Comparison of ENCODE assay signal across 39 cellular contexts in the genomic region with DNA sequence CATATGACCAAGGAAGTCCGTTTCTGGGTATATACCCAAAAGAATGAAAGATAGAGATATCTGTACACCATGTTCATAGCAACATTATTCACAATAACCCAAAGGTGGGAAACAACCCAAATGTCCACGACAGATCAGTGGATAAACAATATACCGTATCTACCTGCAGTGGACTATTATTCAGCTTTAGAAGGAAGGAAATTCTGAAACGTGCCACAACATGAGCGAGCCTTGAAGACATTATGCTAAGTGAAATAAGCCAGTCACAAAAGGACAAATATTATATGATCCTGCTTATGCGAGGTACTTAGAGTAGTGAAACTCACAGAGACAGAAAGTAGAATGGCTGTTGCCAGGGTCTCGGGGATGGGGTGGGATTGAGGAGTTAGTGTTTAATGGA.
"Had no signal": no experiment of that assay in that cellular context is flagged by ENCODE, and none has a peak within 500 bp of the region (broad histone marks: within the 10 kb centered on the region; RNA-seq: fewer than 3 reads in every experiment).

No MANE protein-coding gene starts in this region.

- H3K27ac Mint-ChIP-seq: activated B cell treated with CpG ODN at 0.5 μM for 24 hours; activated CD4-positive, alpha-beta memory T cell treated with anti-CD3 and anti-CD28 coated beads for 36 hours; activated CD4-positive, alpha-beta T cell treated with anti-CD3 and anti-CD28 coated beads, Interleukin-2, amount 10 ng/mL, durations not matched to agents 24 days and 14 days; activated CD8-positive, alpha-beta T cell treated with anti-CD3 and anti-CD28 coated beads for 36 hours; activated naive CD4-positive, alpha-beta T cell treated with anti-CD3 and anti-CD28 coated beads for 36 hours; activated naive CD4-positive, alpha-beta T cell treated with anti-CD3 and anti-CD28 coated beads, Interleukin-2, amount 50 U/mL, for 72 hours; activated naive CD8-positive, alpha-beta T cell treated with anti-CD3 and anti-CD28 coated beads for 36 hours; activated T-cell treated with anti-CD3 and anti-CD28 coated beads, Interleukin-2, amount 50 U/mL, for 72 hours; activated T-helper 1 cell treated with anti-CD3 and anti-CD28 coated beads, Interleukin-12 subunit alpha, Interleukin-12 subunit beta, Interleukin-2, Interleukin-4 antibody, amounts not matched to agents 30 ng/mL and 10 ng/mL and 1 ng/mL, durations not matched to agents 14 hours and 24 hours and 36 hours; activated T-helper 17 cell treated with anti-CD3 and anti-CD28 coated beads, Interleukin-2, amount 50 U/mL, for 72 hours; T-cell; T-helper 2 cell treated with Interferon-gamma antibody and Interleukin-4, amounts not matched to agents 5 μg/mL and 100 μg/mL, for 36 hours had no signal

- H3K27ac ChIP-seq: adrenal gland, body of pancreas, brain microvascular endothelial cell, breast epithelium, cardiac muscle cell, VCaP had no signal

- H3K9me3 ChIP-seq: adrenal gland, body of pancreas, breast epithelium had no signal

- H3K36me3 Mint-ChIP-seq: activated CD4-positive, alpha-beta memory T cell treated with anti-CD3 and anti-CD28 coated beads for 36 hours; activated naive CD4-positive, alpha-beta T cell treated with anti-CD3 and anti-CD28 coated beads, Interleukin-2, amount 50 U/mL, for 72 hours; activated naive CD8-positive, alpha-beta T cell treated with anti-CD3 and anti-CD28 coated beads for 36 hours; T-cell had no signal

- DNase-seq: activated B cell treated with CpG ODN at 0.5 μM for 24 hours; activated CD4-positive, alpha-beta memory T cell treated with anti-CD3 and anti-CD28 coated beads for 36 hours; activated CD4-positive, alpha-beta T cell treated with anti-CD3 and anti-CD28 coated beads for 4 hours; activated CD4-positive, alpha-beta T cell treated with anti-CD3 and anti-CD28 coated beads, Interleukin-2, amount 10 ng/mL, durations not matched to agents 24 days and 14 days; activated CD4-positive, alpha-beta T cell treated with anti-CD3 and anti-CD28 coated beads, Interleukin-2, amount 50 U/mL, for 1 hour; activated CD4-positive, alpha-beta T cell treated with anti-CD3 and anti-CD28 coated beads, Interleukin-2, amount 50 U/mL, for 4 hours; activated CD4-positive, CD25-positive, alpha-beta regulatory T cell treated with anti-CD3 and anti-CD28 coated beads, Interleukin-2, amount 50 U/mL, for 72 hours; activated CD8-positive, alpha-beta memory T cell treated with anti-CD3 and anti-CD28 coated beads, Interleukin-2, amount 50 U/mL, for 4 hours; activated CD8-positive, alpha-beta T cell treated with anti-CD3 and anti-CD28 coated beads for 36 hours; activated effector memory CD4-positive, alpha-beta T cell treated with anti-CD3 and anti-CD28 coated beads, Interleukin-2, amount 50 U/mL, for 16 hours; activated gamma-delta T cell treated with Interleukin-2 at 50 U/mL for 16 hours; activated naive CD4-positive, alpha-beta T cell; activated naive CD4-positive, alpha-beta T cell treated with anti-CD3 and anti-CD28 coated beads for 36 hours; activated naive CD4-positive, alpha-beta T cell treated with anti-CD3 and anti-CD28 coated beads, Interleukin-2, amount 50 U/mL, for 16 hours; activated naive CD8-positive, alpha-beta T cell treated with anti-CD3 and anti-CD28 coated beads for 36 hours; activated T-cell treated with anti-CD3 and anti-CD28 coated beads for 4 hours; activated T-cell treated with anti-CD3 and anti-CD28 coated beads, Interleukin-2, amount 50 U/mL, for 1 hour; activated T-cell treated with anti-CD3 and anti-CD28 coated beads, Interleukin-2, amount 50 U/mL, for 4 hours; activated T-cell treated with anti-CD3 and anti-CD28 coated beads, Interleukin-2, amount 50 U/mL, for 72 hours; adrenal gland; amniotic stem cell; aorta; body of pancreas; brain microvascular endothelial cell; caudate nucleus; cerebellar nuclear complex; T-cell; T-helper 2 cell; T-helper 9 cell had no signal

- H3K4me1 ChIP-seq: adrenal gland, body of pancreas, breast epithelium had no signal

- H3K4me3 ChIP-seq: adrenal gland, body of pancreas, breast epithelium, cardiac muscle cell had no signal

- H3K4me3 Mint-ChIP-seq: activated B cell treated with CpG ODN at 0.5 μM for 24 hours; activated CD4-positive, alpha-beta memory T cell treated with anti-CD3 and anti-CD28 coated beads for 36 hours; activated CD4-positive, alpha-beta T cell treated with anti-CD3 and anti-CD28 coated beads, Interleukin-2, amount 10 ng/mL, durations not matched to agents 24 days and 14 days; activated CD8-positive, alpha-beta T cell treated with anti-CD3 and anti-CD28 coated beads for 36 hours; activated naive CD4-positive, alpha-beta T cell treated with anti-CD3 and anti-CD28 coated beads for 36 hours; activated naive CD8-positive, alpha-beta T cell treated with anti-CD3 and anti-CD28 coated beads for 36 hours; activated T-cell treated with anti-CD3 and anti-CD28 coated beads, Interleukin-2, amount 50 U/mL, for 4 hours; activated T-cell treated with anti-CD3 and anti-CD28 coated beads, Interleukin-2, amount 50 U/mL, for 72 hours; activated T-helper 1 cell treated with anti-CD3 and anti-CD28 coated beads, Interleukin-12 subunit alpha, Interleukin-12 subunit beta, Interleukin-2, Interleukin-4 antibody, amounts not matched to agents 30 ng/mL and 10 ng/mL and 1 ng/mL, durations not matched to agents 14 hours and 24 hours and 36 hours; activated T-helper 17 cell treated with anti-CD3 and anti-CD28 coated beads, Interleukin-2, amount 50 U/mL, for 72 hours; central memory CD8-positive, alpha-beta T cell; T-cell; T-helper 2 cell treated with Interferon-gamma antibody and Interleukin-4, amounts not matched to agents 5 μg/mL and 100 μg/mL, for 36 hours had no signal

- H3K27me3 Mint-ChIP-seq: activated CD4-positive, alpha-beta memory T cell treated with anti-CD3 and anti-CD28 coated beads for 36 hours; activated CD4-positive, alpha-beta T cell treated with anti-CD3 and anti-CD28 coated beads, Interleukin-2, amount 10 ng/mL, durations not matched to agents 24 days and 14 days; activated CD8-positive, alpha-beta T cell treated with anti-CD3 and anti-CD28 coated beads for 36 hours; activated naive CD8-positive, alpha-beta T cell treated with anti-CD3 and anti-CD28 coated beads for 36 hours; activated T-helper 17 cell treated with anti-CD3 and anti-CD28 coated beads, Interleukin-2, amount 50 U/mL, for 72 hours; central memory CD8-positive, alpha-beta T cell; T-cell had no signal

- H3K4me1 Mint-ChIP-seq: activated B cell treated with CpG ODN at 0.5 μM for 24 hours; central memory CD8-positive, alpha-beta T cell; T-cell had no signal

- FAIRE-seq: astrocyte, TTC549 had no signal

- H3K27me3 ChIP-seq: adrenal gland, body of pancreas, brain microvascular endothelial cell, breast epithelium, cardiac muscle cell had no signal

- ATAC-seq: activated CD8-positive, alpha-beta T cell treated with anti-CD3 and anti-CD28 coated beads for 36 hours; activated naive CD4-positive, alpha-beta T cell treated with anti-CD3 and anti-CD28 coated beads, Interleukin-2, amount 50 U/mL, for 72 hours; activated T-cell treated with anti-CD3 and anti-CD28 coated beads, Interleukin-2, amount 50 U/mL, for 4 hours; activated T-cell treated with anti-CD3 and anti-CD28 coated beads, Interleukin-2, amount 50 U/mL, for 72 hours; activated T-helper 17 cell treated with anti-CD3 and anti-CD28 coated beads, Interleukin-2, amount 50 U/mL, for 72 hours; body of pancreas; T-cell had no signal

- H3K36me3 ChIP-seq: adrenal gland, brain microvascular endothelial cell, breast epithelium, cardiac muscle cell had no signal
